ENCODE assay signal across 8 cellular contexts in the genomic region with DNA sequence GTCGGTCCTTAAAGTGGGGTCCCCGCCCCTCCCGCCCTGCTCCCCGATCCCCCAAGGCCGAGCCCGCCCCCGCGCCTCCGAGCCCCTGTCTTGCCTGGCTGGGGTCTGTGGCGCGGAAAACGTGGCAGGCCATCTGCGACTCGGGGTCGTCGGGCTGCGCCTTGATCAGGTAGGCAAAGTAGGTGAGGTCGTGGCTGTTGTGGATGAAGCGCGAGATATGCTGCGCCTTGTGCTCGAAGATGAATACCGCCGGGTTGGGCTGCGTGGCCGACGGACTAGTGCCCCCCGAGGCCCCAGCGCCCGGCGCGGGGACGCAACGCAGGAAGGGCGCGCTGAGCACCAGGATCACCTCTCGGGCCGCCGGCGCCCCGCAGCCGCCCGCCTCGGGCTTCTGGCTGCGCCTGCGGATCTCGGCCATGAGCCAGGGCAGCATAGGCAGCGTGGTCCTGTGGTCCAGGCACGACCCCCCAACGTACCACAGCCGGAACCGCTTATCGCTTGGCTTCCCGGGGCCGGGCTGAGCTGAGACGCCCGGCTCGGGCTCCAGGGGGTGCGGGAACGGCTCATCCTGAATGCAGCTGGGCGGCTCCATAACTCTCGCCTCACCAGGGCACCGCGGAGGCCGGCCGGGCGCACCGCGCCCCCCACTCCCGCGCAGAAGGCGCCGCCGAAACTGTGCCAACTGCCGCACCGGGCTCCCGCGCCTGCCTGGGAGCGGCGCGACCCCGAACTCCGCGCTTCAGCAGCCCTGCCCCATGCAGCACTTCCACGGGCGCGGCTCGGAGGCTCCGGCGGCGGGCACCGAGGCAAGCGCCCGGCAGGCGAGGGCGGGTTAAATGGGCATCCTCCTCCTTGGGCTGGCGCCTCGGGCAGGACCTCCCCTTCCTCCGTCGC. TPM values are rescaled to one million over a fixed set of nuclear protein-coding genes. Genes with fewer than 3 reads are reported as not detected.
A peak's percentile ranks its signal among the peaks of the same experiment; 100 is the strongest.
DNase-seq lines count a peak whose midpoint lies in the region; ATAC-seq and TF ChIP-seq lines count a peak whose summit lies in the region.

No MANE protein-coding gene starts in this region.

- CTCF ChIA-PET in HEK293T (lab: Yijun Ruan, JAX) = interaction anchor here (0.6 to 2.2 kb wide), 19 partner anchors 12 to 145 kb away, joined by 3 to 34 read pairs (median 5); no protein-coding TSS in a partner anchor
- CTCF ChIA-PET in activated CD8-positive, alpha-beta T cell treated with anti-CD3 and anti-CD28 coated beads for 36 hours (lab: Charles Lee) = interaction anchor here (0.6 to 2.2 kb wide), 23 partner anchors 10 to 262 kb away, joined by 3 to 14 read pairs (median 3); a partner anchor contains a TSS

- H3K27me3 Mint-ChIP-seq in activated CD8-positive, alpha-beta T cell treated with anti-CD3 and anti-CD28 coated beads for 36 hours = peaks cover 52% of the 10 kb centered on the region
- H3K27me3 Mint-ChIP-seq in natural killer cell (ENCODE audit: low read depth in 2 of 2) = peaks cover 27 to 41% of the 10 kb centered on the region in 2 donors

- H3K36me3 Mint-ChIP-seq in activated CD8-positive, alpha-beta T cell treated with anti-CD3 and anti-CD28 coated beads for 36 hours (ENCODE audit: low read depth) = peaks cover 3% of the 10 kb centered on the region
- no peaks in the 10 kb centered on the region for H3K36me3 Mint-ChIP-seq in natural killer cell

- H3K4me1 ChIP-seq in esophagus muscularis mucosa (peaks cover 0 to 32% (median 24%) of the 10 kb centered on the region in 4 donors), vagina (peaks cover 23% of the 10 kb centered on the region)

- WGBS in esophagus muscularis mucosa = under 1% methylated on average over 16 of the region's 100 CpGs

- no peaks in the 10 kb centered on the region for H3K27me3 ChIP-seq in esophagus muscularis mucosa
- H3K27me3 ChIP-seq in vagina = no peaks in the 10 kb centered on the region

- no peak overlapping the region for H3K27ac Mint-ChIP-seq in activated CD8-positive, alpha-beta T cell treated with anti-CD3 and anti-CD28 coated beads for 36 hours
- H3K27ac Mint-ChIP-seq in natural killer cell = no peak overlapping the region

- no peaks in the 10 kb centered on the region for H3K9me3 Mint-ChIP-seq in activated CD8-positive, alpha-beta T cell treated with anti-CD3 and anti-CD28 coated beads for 36 hours
- no peaks in the 10 kb centered on the region for H3K9me3 Mint-ChIP-seq in natural killer cell

- peak overlapping the region; percentile 91 for H3K4me3 Mint-ChIP-seq in activated CD8-positive, alpha-beta T cell treated with anti-CD3 and anti-CD28 coated beads for 36 hours
- peak overlapping the region; percentile 99 for H3K4me3 Mint-ChIP-seq in natural killer cell

- DNase-seq in NCI-H1436 (lab: John Stamatoyannopoulos, UW) (peak; percentile 51), NCI-H1436 treated with DMSO at 0.1 percent for 48 hours (lab: John Stamatoyannopoulos, UW) (no peak), HEK293T (ENCODE audit: extremely low spot score) (peak; percentile 72), M059J (ENCODE audit: low read depth) (peak; percentile 37), esophagus muscularis mucosa (ENCODE audit: extremely low spot score) (no peak), natural killer cell (peak; percentile 21), vagina (ENCODE audit: extremely low spot score in 2 of 2) (no peak)
- peak; percentile 38 for DNase-seq in activated CD8-positive, alpha-beta T cell treated with anti-CD3 and anti-CD28 coated beads for 36 hours

- H3K4me3 ChIP-seq in esophagus muscularis mucosa (peak overlapping the region; percentile 79 to 94 (median 86)), vagina (peak overlapping the region; percentile 56 to 77)

- intact Hi-C loops in activated CD8-positive, alpha-beta T cell treated with anti-CD3 and anti-CD28 coated beads for 36 hours (cut with micrococcal nuclease) = loop anchor here (5.0 kb wide), 2 partner anchors 66 to 114 kb away; a partner anchor contains a TSS
- intact Hi-C loops in esophagus muscularis mucosa (cut with DNase I) = loop anchor here (2.0 to 5.0 kb wide), 3 partner anchors 56 to 109 kb away; a partner anchor contains a TSS
- intact Hi-C loops in natural killer cell (cut with micrococcal nuclease) = loop anchor here (5.0 kb wide), 2 partner anchors 66 to 114 kb away; a partner anchor contains a TSS
- intact Hi-C loops in vagina (cut with DNase I) = loop anchor here (5.0 kb wide), 2 partner anchors 56 to 109 kb away; a partner anchor contains a TSS

- TF ChIP-seq POLR2A in esophagus muscularis mucosa (IDR thresholded peaks at IDR 0.05; ENCODE audit: low read depth) (no peak), vagina (IDR thresholded peaks at IDR 0.05) (no peak)

- H3K4me1 Mint-ChIP-seq in activated CD8-positive, alpha-beta T cell treated with anti-CD3 and anti-CD28 coated beads for 36 hours (ENCODE audit: low read depth) = peaks cover 19% of the 10 kb centered on the region
- peaks cover 23% of the 10 kb centered on the region in 2 donors for H3K4me1 Mint-ChIP-seq in natural killer cell

- H3K27ac ChIP-seq in esophagus muscularis mucosa (replicated peaks in 1 of 4) (peak overlapping the region; percentile 70 to 83 (median 78)), vagina (peak overlapping the region; percentile 72)

- no peak for TF ChIP-seq CTCF in activated CD8-positive, alpha-beta T cell treated with anti-CD3 and anti-CD28 coated beads for 36 hours (IDR thresholded peaks at IDR 0.05)
- TF ChIP-seq CTCF in esophagus muscularis mucosa (IDR thresholded peaks at IDR 0.05) (no peak), natural killer cell (IDR thresholded peaks at IDR 0.05) (no peak), vagina (IDR thresholded peaks at IDR 0.05) (no peak)

- no peaks in the 10 kb centered on the region for H3K36me3 ChIP-seq in esophagus muscularis mucosa
- no peaks in the 10 kb centered on the region for H3K36me3 ChIP-seq in vagina

- no peak for TF ChIP-seq EP300 in esophagus muscularis mucosa (IDR thresholded peaks at IDR 0.05)

- H3K9me3 ChIP-seq in esophagus muscularis mucosa (no peaks in the 10 kb centered on the region), vagina (no peaks in the 10 kb centered on the region)

- ATAC-seq in activated CD8-positive, alpha-beta T cell treated with anti-CD3 and anti-CD28 coated beads for 36 hours = peak; percentile 22
- ATAC-seq in natural killer cell = peak; percentile 11 to 35 (median 21)

- POLR2A ChIA-PET in HEK293T (lab: Yijun Ruan, JAX) = interaction anchor here (0.6 to 2.2 kb wide), 17 partner anchors 11 to 132 kb away, joined by 3 to 15 read pairs (median 5); a partner anchor contains a TSS
- POLR2A ChIA-PET in activated CD8-positive, alpha-beta T cell treated with anti-CD3 and anti-CD28 coated beads for 36 hours (lab: Charles Lee) = interaction anchor here (1.0 kb wide), 1 partner anchor 109 kb away, joined by 3 read pairs; no protein-coding TSS in a partner anchor

TF ChIP-seq in HEK293T, 16 proteins besides CTCF, POLR2A, EP300 and RAD21:
- TF ChIP-seq, protein P1, sequence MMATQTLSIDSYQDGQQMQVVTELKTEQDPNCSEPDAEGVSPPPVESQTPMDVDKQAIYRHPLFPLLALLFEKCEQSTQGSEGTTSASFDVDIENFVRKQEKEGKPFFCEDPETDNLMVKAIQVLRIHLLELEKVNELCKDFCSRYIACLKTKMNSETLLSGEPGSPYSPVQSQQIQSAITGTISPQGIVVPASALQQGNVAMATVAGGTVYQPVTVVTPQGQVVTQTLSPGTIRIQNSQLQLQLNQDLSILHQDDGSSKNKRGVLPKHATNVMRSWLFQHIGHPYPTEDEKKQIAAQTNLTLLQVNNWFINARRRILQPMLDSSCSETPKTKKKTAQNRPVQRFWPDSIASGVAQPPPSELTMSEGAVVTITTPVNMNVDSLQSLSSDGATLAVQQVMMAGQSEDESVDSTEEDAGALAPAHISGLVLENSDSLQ (IDR thresholded peaks at IDR 0.05) = no peak
- TF ChIP-seq L3MBTL2 (conservative IDR thresholded peaks at IDR 0.05) = peak; percentile 84

RNA-seq across cellular contexts. Expression of a gene that starts 0.5 kb away (rescaled TPM):
- total RNA-seq in M059J (2014; rRNA removed; shearing (Covaris generic)) = 6.6 and 9.9 TPM in 2 replicates
- 10 to 100 TPM; 50.4 to 53.3 TPM for total RNA-seq in activated CD8-positive, alpha-beta T cell treated with anti-CD3 and anti-CD28 coated beads for 36 hours
- total RNA-seq in esophagus muscularis mucosa (10 to 100 TPM; 14.2 to 32.0 (median 20.6) TPM), natural killer cell (1 to 10 TPM in 2 of 3 donors, under 1 TPM in 1; 0.54 to 5.1 (median 3.7) TPM), vagina (25.0 TPM)

RNA-seq across cellular contexts. Expression of a gene that starts 56.2 kb away (rescaled TPM):
- 87.4 and 100 TPM in 2 replicates for total RNA-seq in M059J (2014; rRNA removed; shearing (Covaris generic))
- 100 to 1,000 TPM; 114 to 116 TPM for total RNA-seq in activated CD8-positive, alpha-beta T cell treated with anti-CD3 and anti-CD28 coated beads for 36 hours
- total RNA-seq in esophagus muscularis mucosa (100 to 1,000 TPM in 3 of 4 donors, 10 to 100 TPM in 1; 83.2 to 156 (median 109) TPM), natural killer cell (100 to 1,000 TPM; 111 to 149 (median 118) TPM), vagina (211 TPM)

Comparison
In these comparisons a context has a peak if more than half of its experiments do, and no peak if none do; other contexts are left out.
1. DNase-seq: peak in NCI-H1436 (single experiment), HEK293T (single experiment), M059J (single experiment), activated CD8-positive, alpha-beta T cell treated with anti-CD3 and anti-CD28 coated beads for 36 hours (single experiment) and natural killer cell (single experiment); none in NCI-H1436 treated with DMSO at 0.1 percent for 48 hours (single experiment), esophagus muscularis mucosa (single experiment) and vagina (0 of 2).